1 cellular context compared by ENCODE assay signal in the genomic region with DNA sequence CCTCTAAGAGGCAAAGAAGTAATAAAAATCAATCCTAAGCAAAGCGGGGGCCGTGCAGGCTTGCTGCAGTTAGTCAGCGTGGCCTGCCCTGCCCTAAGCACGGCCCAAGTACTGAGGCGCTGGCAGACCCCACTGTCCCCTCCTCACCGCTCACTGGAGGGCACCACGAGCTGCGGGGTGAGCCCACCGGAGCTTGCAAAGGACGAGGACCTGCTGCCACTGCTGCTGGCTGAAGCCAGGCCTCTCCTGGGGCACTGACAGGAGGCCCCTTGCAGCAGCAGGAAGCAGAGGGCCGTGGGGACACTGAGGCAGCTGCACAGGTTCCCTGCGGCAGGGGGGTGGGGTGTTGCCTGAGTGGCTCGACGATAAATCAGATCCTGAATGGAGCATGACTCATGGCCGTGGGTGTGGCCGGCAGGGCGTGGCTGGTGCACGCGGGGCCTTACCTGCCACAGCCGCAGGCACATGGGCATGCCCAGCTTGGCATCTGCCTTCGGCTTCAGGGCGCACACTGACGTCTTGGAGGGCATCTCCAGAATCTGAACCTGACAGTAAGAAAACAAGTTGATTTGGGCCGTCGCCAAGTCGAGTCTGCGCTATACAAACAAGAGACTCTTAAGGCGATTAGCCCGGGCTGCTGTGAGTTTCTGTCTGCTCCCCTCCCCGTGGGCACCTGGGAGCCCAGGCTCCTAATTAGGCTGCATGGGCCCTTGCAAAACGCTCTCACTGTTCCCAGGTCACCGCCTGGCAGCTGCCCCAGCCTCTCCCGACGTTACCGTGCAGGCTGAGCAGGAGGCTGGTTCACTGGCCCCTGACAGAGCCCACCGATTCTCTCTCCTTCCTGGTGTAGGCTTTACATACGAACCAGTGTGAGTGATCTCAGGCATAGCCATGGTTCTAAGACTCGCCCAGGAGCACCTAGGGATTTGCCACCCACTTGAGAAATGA.
TF ChIP-seq lines count a peak whose summit lies in the region.

No MANE protein-coding gene starts in this region.

TF ChIP-seq in K562, 482 proteins besides CTCF, POLR2A, EP300 and RAD21 (continued from another document and continues in another):
- TF ChIP-seq ZBTB8A (IDR thresholded peaks at IDR 0.05; ENCODE audit: partially characterized antibody) (no peak), E2F3 (CRISPR knock-in tag; IDR thresholded peaks at IDR 0.05) (no peak), MEF2A (IDR thresholded peaks at IDR 0.05; ENCODE audit: control insufficient read depth, low read depth, low read length) (no peak), HDAC2 (IDR thresholded peaks at IDR 0.05) (peak; percentile 98), SRSF3 (IDR thresholded peaks at IDR 0.05; ENCODE audit: insufficient read depth, low read length) (no peak), NCOA6 (IDR thresholded peaks at IDR 0.05) (no peak), SMARCA4 (IDR thresholded peaks at IDR 0.05) (peak; percentile 97), ZNF551 (CRISPR knock-in tag; IDR thresholded peaks at IDR 0.05) (no peak), RB1 (IDR thresholded peaks at IDR 0.05; ENCODE audit: low read depth) (peak; percentile 89), POLR2H (tag; IDR thresholded peaks at IDR 0.05; ENCODE audit: low read depth) (no peak), GTF2F1 (IDR thresholded peaks at IDR 0.05; ENCODE audit: low read depth, low read length) (0 out of 2 replicates have a peak, but pooled peaks have one; percentile 69), SRSF7 (optimal IDR thresholded peaks at IDR 0.05; ENCODE audit: low read depth, low read length) (no peak), SMAD1 (IDR thresholded peaks at IDR 0.05; ENCODE audit: low read depth, low read length, partially characterized antibody) (no peak), HNRNPH1 (optimal IDR thresholded peaks at IDR 0.05; ENCODE audit: low read depth, low read length) (no peak), ZC3H11A (IDR thresholded peaks at IDR 0.05; ENCODE audit: low read depth, low read length) (0 out of 2 replicates have a peak, but pooled peaks have one; percentile 61), IFI16 (CRISPR knock-in tag; IDR thresholded peaks at IDR 0.05) (no peak), MTA1 (IDR thresholded peaks at IDR 0.05; ENCODE audit: borderline replicate concordance) (peak; percentile 74)
- TF ChIP-seq, protein P1, sequence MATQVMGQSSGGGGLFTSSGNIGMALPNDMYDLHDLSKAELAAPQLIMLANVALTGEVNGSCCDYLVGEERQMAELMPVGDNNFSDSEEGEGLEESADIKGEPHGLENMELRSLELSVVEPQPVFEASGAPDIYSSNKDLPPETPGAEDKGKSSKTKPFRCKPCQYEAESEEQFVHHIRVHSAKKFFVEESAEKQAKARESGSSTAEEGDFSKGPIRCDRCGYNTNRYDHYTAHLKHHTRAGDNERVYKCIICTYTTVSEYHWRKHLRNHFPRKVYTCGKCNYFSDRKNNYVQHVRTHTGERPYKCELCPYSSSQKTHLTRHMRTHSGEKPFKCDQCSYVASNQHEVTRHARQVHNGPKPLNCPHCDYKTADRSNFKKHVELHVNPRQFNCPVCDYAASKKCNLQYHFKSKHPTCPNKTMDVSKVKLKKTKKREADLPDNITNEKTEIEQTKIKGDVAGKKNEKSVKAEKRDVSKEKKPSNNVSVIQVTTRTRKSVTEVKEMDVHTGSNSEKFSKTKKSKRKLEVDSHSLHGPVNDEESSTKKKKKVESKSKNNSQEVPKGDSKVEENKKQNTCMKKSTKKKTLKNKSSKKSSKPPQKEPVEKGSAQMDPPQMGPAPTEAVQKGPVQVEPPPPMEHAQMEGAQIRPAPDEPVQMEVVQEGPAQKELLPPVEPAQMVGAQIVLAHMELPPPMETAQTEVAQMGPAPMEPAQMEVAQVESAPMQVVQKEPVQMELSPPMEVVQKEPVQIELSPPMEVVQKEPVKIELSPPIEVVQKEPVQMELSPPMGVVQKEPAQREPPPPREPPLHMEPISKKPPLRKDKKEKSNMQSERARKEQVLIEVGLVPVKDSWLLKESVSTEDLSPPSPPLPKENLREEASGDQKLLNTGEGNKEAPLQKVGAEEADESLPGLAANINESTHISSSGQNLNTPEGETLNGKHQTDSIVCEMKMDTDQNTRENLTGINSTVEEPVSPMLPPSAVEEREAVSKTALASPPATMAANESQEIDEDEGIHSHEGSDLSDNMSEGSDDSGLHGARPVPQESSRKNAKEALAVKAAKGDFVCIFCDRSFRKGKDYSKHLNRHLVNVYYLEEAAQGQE (CRISPR knock-in tag; IDR thresholded peaks at IDR 0.05; ENCODE audit: low read depth) = no peak
- TF ChIP-seq, protein P2, sequence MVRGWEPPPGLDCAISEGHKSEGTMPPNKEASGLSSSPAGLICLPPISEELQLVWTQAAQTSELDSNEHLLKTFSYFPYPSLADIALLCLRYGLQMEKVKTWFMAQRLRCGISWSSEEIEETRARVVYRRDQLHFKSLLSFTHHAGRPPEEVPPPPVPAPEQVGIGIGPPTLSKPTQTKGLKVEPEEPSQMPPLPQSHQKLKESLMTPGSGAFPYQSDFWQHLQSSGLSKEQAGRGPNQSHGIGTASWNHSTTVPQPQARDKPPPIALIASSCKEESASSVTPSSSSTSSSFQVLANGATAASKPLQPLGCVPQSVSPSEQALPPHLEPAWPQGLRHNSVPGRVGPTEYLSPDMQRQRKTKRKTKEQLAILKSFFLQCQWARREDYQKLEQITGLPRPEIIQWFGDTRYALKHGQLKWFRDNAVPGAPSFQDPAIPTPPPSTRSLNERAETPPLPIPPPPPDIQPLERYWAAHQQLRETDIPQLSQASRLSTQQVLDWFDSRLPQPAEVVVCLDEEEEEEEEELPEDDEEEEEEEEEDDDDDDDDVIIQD (CRISPR knock-in tag; IDR thresholded peaks at IDR 0.05) = no peak
- TF ChIP-seq, protein P3, sequence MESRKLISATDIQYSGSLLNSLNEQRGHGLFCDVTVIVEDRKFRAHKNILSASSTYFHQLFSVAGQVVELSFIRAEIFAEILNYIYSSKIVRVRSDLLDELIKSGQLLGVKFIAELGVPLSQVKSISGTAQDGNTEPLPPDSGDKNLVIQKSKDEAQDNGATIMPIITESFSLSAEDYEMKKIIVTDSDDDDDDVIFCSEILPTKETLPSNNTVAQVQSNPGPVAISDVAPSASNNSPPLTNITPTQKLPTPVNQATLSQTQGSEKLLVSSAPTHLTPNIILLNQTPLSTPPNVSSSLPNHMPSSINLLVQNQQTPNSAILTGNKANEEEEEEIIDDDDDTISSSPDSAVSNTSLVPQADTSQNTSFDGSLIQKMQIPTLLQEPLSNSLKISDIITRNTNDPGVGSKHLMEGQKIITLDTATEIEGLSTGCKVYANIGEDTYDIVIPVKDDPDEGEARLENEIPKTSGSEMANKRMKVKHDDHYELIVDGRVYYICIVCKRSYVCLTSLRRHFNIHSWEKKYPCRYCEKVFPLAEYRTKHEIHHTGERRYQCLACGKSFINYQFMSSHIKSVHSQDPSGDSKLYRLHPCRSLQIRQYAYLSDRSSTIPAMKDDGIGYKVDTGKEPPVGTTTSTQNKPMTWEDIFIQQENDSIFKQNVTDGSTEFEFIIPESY (CRISPR knock-in tag; IDR thresholded peaks at IDR 0.05) = no peak
- TF ChIP-seq, protein P4, sequence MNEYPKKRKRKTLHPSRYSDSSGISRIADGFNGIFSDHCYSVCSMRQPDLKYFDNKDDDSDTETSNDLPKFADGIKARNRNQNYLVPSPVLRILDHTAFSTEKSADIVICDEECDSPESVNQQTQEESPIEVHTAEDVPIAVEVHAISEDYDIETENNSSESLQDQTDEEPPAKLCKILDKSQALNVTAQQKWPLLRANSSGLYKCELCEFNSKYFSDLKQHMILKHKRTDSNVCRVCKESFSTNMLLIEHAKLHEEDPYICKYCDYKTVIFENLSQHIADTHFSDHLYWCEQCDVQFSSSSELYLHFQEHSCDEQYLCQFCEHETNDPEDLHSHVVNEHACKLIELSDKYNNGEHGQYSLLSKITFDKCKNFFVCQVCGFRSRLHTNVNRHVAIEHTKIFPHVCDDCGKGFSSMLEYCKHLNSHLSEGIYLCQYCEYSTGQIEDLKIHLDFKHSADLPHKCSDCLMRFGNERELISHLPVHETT (CRISPR knock-in tag; conservative IDR thresholded peaks at IDR 0.05 in 1 of 2, IDR thresholded peaks at IDR 0.05 in 1 of 2) = no peak
- TF ChIP-seq, protein P5, sequence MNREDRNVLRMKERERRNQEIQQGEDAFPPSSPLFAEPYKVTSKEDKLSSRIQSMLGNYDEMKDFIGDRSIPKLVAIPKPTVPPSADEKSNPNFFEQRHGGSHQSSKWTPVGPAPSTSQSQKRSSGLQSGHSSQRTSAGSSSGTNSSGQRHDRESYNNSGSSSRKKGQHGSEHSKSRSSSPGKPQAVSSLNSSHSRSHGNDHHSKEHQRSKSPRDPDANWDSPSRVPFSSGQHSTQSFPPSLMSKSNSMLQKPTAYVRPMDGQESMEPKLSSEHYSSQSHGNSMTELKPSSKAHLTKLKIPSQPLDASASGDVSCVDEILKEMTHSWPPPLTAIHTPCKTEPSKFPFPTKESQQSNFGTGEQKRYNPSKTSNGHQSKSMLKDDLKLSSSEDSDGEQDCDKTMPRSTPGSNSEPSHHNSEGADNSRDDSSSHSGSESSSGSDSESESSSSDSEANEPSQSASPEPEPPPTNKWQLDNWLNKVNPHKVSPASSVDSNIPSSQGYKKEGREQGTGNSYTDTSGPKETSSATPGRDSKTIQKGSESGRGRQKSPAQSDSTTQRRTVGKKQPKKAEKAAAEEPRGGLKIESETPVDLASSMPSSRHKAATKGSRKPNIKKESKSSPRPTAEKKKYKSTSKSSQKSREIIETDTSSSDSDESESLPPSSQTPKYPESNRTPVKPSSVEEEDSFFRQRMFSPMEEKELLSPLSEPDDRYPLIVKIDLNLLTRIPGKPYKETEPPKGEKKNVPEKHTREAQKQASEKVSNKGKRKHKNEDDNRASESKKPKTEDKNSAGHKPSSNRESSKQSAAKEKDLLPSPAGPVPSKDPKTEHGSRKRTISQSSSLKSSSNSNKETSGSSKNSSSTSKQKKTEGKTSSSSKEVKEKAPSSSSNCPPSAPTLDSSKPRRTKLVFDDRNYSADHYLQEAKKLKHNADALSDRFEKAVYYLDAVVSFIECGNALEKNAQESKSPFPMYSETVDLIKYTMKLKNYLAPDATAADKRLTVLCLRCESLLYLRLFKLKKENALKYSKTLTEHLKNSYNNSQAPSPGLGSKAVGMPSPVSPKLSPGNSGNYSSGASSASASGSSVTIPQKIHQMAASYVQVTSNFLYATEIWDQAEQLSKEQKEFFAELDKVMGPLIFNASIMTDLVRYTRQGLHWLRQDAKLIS (CRISPR knock-in tag; IDR thresholded peaks at IDR 0.05) = no peak
- TF ChIP-seq, protein P6, sequence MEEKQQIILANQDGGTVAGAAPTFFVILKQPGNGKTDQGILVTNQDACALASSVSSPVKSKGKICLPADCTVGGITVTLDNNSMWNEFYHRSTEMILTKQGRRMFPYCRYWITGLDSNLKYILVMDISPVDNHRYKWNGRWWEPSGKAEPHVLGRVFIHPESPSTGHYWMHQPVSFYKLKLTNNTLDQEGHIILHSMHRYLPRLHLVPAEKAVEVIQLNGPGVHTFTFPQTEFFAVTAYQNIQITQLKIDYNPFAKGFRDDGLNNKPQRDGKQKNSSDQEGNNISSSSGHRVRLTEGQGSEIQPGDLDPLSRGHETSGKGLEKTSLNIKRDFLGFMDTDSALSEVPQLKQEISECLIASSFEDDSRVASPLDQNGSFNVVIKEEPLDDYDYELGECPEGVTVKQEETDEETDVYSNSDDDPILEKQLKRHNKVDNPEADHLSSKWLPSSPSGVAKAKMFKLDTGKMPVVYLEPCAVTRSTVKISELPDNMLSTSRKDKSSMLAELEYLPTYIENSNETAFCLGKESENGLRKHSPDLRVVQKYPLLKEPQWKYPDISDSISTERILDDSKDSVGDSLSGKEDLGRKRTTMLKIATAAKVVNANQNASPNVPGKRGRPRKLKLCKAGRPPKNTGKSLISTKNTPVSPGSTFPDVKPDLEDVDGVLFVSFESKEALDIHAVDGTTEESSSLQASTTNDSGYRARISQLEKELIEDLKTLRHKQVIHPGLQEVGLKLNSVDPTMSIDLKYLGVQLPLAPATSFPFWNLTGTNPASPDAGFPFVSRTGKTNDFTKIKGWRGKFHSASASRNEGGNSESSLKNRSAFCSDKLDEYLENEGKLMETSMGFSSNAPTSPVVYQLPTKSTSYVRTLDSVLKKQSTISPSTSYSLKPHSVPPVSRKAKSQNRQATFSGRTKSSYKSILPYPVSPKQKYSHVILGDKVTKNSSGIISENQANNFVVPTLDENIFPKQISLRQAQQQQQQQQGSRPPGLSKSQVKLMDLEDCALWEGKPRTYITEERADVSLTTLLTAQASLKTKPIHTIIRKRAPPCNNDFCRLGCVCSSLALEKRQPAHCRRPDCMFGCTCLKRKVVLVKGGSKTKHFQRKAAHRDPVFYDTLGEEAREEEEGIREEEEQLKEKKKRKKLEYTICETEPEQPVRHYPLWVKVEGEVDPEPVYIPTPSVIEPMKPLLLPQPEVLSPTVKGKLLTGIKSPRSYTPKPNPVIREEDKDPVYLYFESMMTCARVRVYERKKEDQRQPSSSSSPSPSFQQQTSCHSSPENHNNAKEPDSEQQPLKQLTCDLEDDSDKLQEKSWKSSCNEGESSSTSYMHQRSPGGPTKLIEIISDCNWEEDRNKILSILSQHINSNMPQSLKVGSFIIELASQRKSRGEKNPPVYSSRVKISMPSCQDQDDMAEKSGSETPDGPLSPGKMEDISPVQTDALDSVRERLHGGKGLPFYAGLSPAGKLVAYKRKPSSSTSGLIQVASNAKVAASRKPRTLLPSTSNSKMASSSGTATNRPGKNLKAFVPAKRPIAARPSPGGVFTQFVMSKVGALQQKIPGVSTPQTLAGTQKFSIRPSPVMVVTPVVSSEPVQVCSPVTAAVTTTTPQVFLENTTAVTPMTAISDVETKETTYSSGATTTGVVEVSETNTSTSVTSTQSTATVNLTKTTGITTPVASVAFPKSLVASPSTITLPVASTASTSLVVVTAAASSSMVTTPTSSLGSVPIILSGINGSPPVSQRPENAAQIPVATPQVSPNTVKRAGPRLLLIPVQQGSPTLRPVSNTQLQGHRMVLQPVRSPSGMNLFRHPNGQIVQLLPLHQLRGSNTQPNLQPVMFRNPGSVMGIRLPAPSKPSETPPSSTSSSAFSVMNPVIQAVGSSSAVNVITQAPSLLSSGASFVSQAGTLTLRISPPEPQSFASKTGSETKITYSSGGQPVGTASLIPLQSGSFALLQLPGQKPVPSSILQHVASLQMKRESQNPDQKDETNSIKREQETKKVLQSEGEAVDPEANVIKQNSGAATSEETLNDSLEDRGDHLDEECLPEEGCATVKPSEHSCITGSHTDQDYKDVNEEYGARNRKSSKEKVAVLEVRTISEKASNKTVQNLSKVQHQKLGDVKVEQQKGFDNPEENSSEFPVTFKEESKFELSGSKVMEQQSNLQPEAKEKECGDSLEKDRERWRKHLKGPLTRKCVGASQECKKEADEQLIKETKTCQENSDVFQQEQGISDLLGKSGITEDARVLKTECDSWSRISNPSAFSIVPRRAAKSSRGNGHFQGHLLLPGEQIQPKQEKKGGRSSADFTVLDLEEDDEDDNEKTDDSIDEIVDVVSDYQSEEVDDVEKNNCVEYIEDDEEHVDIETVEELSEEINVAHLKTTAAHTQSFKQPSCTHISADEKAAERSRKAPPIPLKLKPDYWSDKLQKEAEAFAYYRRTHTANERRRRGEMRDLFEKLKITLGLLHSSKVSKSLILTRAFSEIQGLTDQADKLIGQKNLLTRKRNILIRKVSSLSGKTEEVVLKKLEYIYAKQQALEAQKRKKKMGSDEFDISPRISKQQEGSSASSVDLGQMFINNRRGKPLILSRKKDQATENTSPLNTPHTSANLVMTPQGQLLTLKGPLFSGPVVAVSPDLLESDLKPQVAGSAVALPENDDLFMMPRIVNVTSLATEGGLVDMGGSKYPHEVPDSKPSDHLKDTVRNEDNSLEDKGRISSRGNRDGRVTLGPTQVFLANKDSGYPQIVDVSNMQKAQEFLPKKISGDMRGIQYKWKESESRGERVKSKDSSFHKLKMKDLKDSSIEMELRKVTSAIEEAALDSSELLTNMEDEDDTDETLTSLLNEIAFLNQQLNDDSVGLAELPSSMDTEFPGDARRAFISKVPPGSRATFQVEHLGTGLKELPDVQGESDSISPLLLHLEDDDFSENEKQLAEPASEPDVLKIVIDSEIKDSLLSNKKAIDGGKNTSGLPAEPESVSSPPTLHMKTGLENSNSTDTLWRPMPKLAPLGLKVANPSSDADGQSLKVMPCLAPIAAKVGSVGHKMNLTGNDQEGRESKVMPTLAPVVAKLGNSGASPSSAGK (IDR thresholded peaks at IDR 0.05) = no peak
